2 cellular contexts compared by ENCODE assay signal in genomic region chr12:123017753-123018152, GRCh38.
TF ChIP-seq lines count a peak whose summit lies in the region.

No MANE protein-coding gene starts in this region.

TF ChIP-seq in A549, 52 proteins besides CTCF, POLR2A, EP300 and RAD21:
- TF ChIP-seq CHD4 (IDR thresholded peaks at IDR 0.05; ENCODE audit: borderline replicate concordance) (no peak), TFCP2L1 (CRISPR knock-in tag; IDR thresholded peaks at IDR 0.05) (no peak), CEBPB (IDR thresholded peaks at IDR 0.05) (no peak), RCOR1 (IDR thresholded peaks at IDR 0.05; ENCODE audit: low read depth, low read length) (no peak), ZSCAN20 (CRISPR knock-in tag; IDR thresholded peaks at IDR 0.05) (no peak), HDAC2 (IDR thresholded peaks at IDR 0.05) (no peak), CBX8 (IDR thresholded peaks at IDR 0.05) (no peak), HOXB13 (CRISPR knock-in tag; IDR thresholded peaks at IDR 0.05; ENCODE audit: low read depth) (no peak), JUNB (IDR thresholded peaks at IDR 0.05) (no peak), SMC3 (IDR thresholded peaks at IDR 0.05) (no peak), HOXA7 (CRISPR knock-in tag; IDR thresholded peaks at IDR 0.05) (no peak), ESRRA (IDR thresholded peaks at IDR 0.05; ENCODE audit: borderline replicate concordance, low read length) (no peak), BHLHE40 (IDR thresholded peaks at IDR 0.05; ENCODE audit: low read depth, low read length) (no peak), TP53 (CRISPR knock-in tag; IDR thresholded peaks at IDR 0.05) (no peak), HMGXB4 (CRISPR knock-in tag; IDR thresholded peaks at IDR 0.05; ENCODE audit: borderline replicate concordance) (no peak), KDM1A (IDR thresholded peaks at IDR 0.05; ENCODE audit: low read depth) (no peak), PHF8 (IDR thresholded peaks at IDR 0.05; ENCODE audit: borderline replicate concordance, low read depth) (no peak)
- TF ChIP-seq, protein P1, sequence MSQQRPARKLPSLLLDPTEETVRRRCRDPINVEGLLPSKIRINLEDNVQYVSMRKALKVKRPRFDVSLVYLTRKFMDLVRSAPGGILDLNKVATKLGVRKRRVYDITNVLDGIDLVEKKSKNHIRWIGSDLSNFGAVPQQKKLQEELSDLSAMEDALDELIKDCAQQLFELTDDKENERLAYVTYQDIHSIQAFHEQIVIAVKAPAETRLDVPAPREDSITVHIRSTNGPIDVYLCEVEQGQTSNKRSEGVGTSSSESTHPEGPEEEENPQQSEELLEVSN (IDR thresholded peaks at IDR 0.05; ENCODE audit: borderline replicate concordance, low read depth): no peak
TF ChIP-seq in A549: peak in this region for 0.

TF ChIP-seq in IMR-90, 13 proteins besides CTCF, POLR2A, EP300 and RAD21:
- TF ChIP-seq, protein P2, sequence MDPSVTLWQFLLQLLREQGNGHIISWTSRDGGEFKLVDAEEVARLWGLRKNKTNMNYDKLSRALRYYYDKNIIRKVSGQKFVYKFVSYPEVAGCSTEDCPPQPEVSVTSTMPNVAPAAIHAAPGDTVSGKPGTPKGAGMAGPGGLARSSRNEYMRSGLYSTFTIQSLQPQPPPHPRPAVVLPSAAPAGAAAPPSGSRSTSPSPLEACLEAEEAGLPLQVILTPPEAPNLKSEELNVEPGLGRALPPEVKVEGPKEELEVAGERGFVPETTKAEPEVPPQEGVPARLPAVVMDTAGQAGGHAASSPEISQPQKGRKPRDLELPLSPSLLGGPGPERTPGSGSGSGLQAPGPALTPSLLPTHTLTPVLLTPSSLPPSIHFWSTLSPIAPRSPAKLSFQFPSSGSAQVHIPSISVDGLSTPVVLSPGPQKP (IDR thresholded peaks at IDR 0.05; ENCODE audit: borderline replicate concordance, low read depth, low read length): no peak
- TF ChIP-seq CEBPB (IDR thresholded peaks at IDR 0.05; ENCODE audit: low read depth, low read length) (no peak), SMC3 (IDR thresholded peaks at IDR 0.05; ENCODE audit: low read depth, low read length) (no peak), RFX5 (IDR thresholded peaks at IDR 0.05; ENCODE audit: low read depth, low read length) (no peak), NFE2L2 (IDR thresholded peaks at IDR 0.05; ENCODE audit: low read depth, low read length) (no peak), MXI1 (IDR thresholded peaks at IDR 0.05; ENCODE audit: borderline replicate concordance, low read depth, low read length) (no peak), RCOR1 (IDR thresholded peaks at IDR 0.05; ENCODE audit: insufficient replicate concordance, low read length) (no peak), CHD1 (IDR thresholded peaks at IDR 0.05; ENCODE audit: low read depth, low read length) (no peak), USF2 (IDR thresholded peaks at IDR 0.05; ENCODE audit: low read depth, low read length) (no peak)
